In genomic region chr6:26520088-26520839, GRCh38 we compare ENCODE assay signal across 1 cellular context.
TF ChIP-seq lines count a peak whose summit lies in the region.

No MANE protein-coding gene starts in this region.

TF ChIP-seq in K562, 482 proteins besides CTCF, POLR2A, EP300 and RAD21 (continued from another document and continues in another):
- TF ChIP-seq MGA (IDR thresholded peaks at IDR 0.05) = peak; percentile 99
- TF ChIP-seq ZNF347 (CRISPR knock-in tag; IDR thresholded peaks at IDR 0.05; ENCODE audit: low read depth) = peak; percentile 31; the same call in 1 of the 2 replicates
- TF ChIP-seq TRIM24 (IDR thresholded peaks at IDR 0.05) = no peak
- TF ChIP-seq SMARCE1 (IDR thresholded peaks at IDR 0.05) = peak; percentile 66; the same call in 1 of the 2 replicates
- TF ChIP-seq DNMT1 (IDR thresholded peaks at IDR 0.05) = no peak
- TF ChIP-seq ZFX (CRISPR knock-in tag; IDR thresholded peaks at IDR 0.05) = peak; percentile 80
- peak; percentile 97 for TF ChIP-seq ERF (CRISPR knock-in tag; IDR thresholded peaks at IDR 0.05)
- TF ChIP-seq E2F3 (CRISPR knock-in tag; IDR thresholded peaks at IDR 0.05) = peak; percentile 94
- no peak for TF ChIP-seq ZNF407 (IDR thresholded peaks at IDR 0.05; ENCODE audit: low read depth)
- TF ChIP-seq SOX6 (IDR thresholded peaks at IDR 0.05) = 0 out of 2 replicates have a peak, but pooled peaks have one; percentile 45
- TF ChIP-seq MED1 (CRISPR knock-in tag; IDR thresholded peaks at IDR 0.05; ENCODE audit: borderline replicate concordance) = no peak
- TF ChIP-seq PML (IDR thresholded peaks at IDR 0.05; ENCODE audit: low read length) = peak; percentile 49; the same call in 1 of the 2 replicates
- no peak for TF ChIP-seq SIRT6 (IDR thresholded peaks at IDR 0.05; ENCODE audit: low read depth, low read length)
- TF ChIP-seq KLF6 (CRISPR knock-in tag; IDR thresholded peaks at IDR 0.05; ENCODE audit: borderline replicate concordance) = peak; percentile 93
- peak; percentile 52; the same call in 1 of the 2 replicates for TF ChIP-seq TOE1 (IDR thresholded peaks at IDR 0.05; ENCODE audit: borderline replicate concordance)
- TF ChIP-seq TOE1 (CRISPR knock-in tag; IDR thresholded peaks at IDR 0.05; ENCODE audit: borderline replicate concordance, low read depth) = no peak
- TF ChIP-seq ZBTB40 (IDR thresholded peaks at IDR 0.05) = peak; percentile 47
- TF ChIP-seq ZBTB40 (CRISPR knock-in tag; IDR thresholded peaks at IDR 0.05) = no peak
- no peak for TF ChIP-seq ZFP36 (IDR thresholded peaks at IDR 0.05; ENCODE audit: low read depth, low read length, partially characterized antibody)
- no peak for TF ChIP-seq NR0B1 (IDR thresholded peaks at IDR 0.05; ENCODE audit: partially characterized antibody)
